ENCODE assay signal across 8 cellular contexts in genomic region chr2:199460101-199460671, GRCh38. TPM values are rescaled to one million over a fixed set of nuclear protein-coding genes. Genes with fewer than 3 reads are reported as not detected.
DNase-seq lines count a peak whose midpoint lies in the region; ATAC-seq and TF ChIP-seq lines count a peak whose summit lies in the region.

No MANE protein-coding gene starts in this region.

- peaks cover 80% of the 10 kb centered on the region for H3K27me3 ChIP-seq in lower lobe of right lung (ENCODE audit: low read depth)

- no peaks in the 10 kb centered on the region for H3K36me3 ChIP-seq in lower lobe of right lung

- intact Hi-C loops in Calu3 (cut with micrococcal nuclease; ENCODE audit: unreplicated experiment) (no loop called here), lower lobe of right lung (cut with DNase I) (no loop called here)

- peaks cover 67% of the 10 kb centered on the region for H3K36me3 Mint-ChIP-seq in Calu3 (ENCODE audit: insufficient read depth, unreplicated experiment)

- in situ Hi-C loops in astrocyte of the cerebellum (cut with HindIII; ENCODE audit: low sequenced_read_pairs) = no loop called here

- H3K4me3 Mint-ChIP-seq in Calu3 (ENCODE audit: low read depth, unreplicated experiment) = peak overlapping the region; percentile 91

- CTCF ChIA-PET in Calu3 (lab: Charles Lee) = interaction anchor here (1.5 kb wide), 1 partner anchor 11 kb away, joined by 4 read pairs; no protein-coding TSS in a partner anchor

- H3K27ac ChIP-seq in lower lobe of right lung = no peak overlapping the region

- TSS peak; percentile 77 for BruUV-seq in Calu3 (replicated peaks; lab: Mats Ljungman, UMichigan)

- H3K27me3 Mint-ChIP-seq in Calu3 (ENCODE audit: unreplicated experiment) = peaks cover 8% of the 10 kb centered on the region

- DNase-seq in Calu3 (no peak), LNCaP clone FGC (ENCODE audit: low read depth) (no peak), astrocyte of the cerebellum (ENCODE audit: low read depth) (no peak), lower lobe of right lung (no peak), NCI-H146 (lab: John Stamatoyannopoulos, UW) (no peak), amniotic stem cell (lab: John Stamatoyannopoulos, UW) (no peak), NCI-H2196 treated with DMSO at 0.1 percent for 48 hours (lab: John Stamatoyannopoulos, UW; ENCODE audit: unreplicated experiment) (no peak)

- H3K4me3 ChIP-seq in LNCaP clone FGC (ENCODE audit: low read depth, low read length) (peak overlapping the region; percentile 77), astrocyte of the cerebellum (ENCODE audit: low read depth, low read length) (peak overlapping the region; percentile 91), lower lobe of right lung (peak overlapping the region; percentile 96)

- no peaks in the 10 kb centered on the region for H3K9me3 ChIP-seq in lower lobe of right lung

- no peaks in the 10 kb centered on the region for H3K4me1 Mint-ChIP-seq in Calu3 (ENCODE audit: low read depth, unreplicated experiment)

- TF ChIP-seq CTCF in Calu3 (IDR thresholded peaks at IDR 0.05; ENCODE audit: unreplicated experiment) (no peak), LNCaP clone FGC (IDR thresholded peaks at IDR 0.05; ENCODE audit: control insufficient read depth, extremely low read depth, insufficient read depth) (no peak), astrocyte of the cerebellum (IDR thresholded peaks at IDR 0.05; ENCODE audit: low read depth, low read length, missing control alignments) (no peak), lower lobe of right lung (IDR thresholded peaks at IDR 0.05) (no peak)

- no peak for ATAC-seq in lower lobe of right lung
- ATAC-seq in GM18858 (IDR thresholded peaks at IDR 0.05; ENCODE audit: unreplicated experiment) = no peak

- no peaks in the 10 kb centered on the region for H3K9me3 Mint-ChIP-seq in Calu3 (ENCODE audit: low read depth, unreplicated experiment)

- H3K4me1 ChIP-seq in lower lobe of right lung = peaks cover 64% of the 10 kb centered on the region

- peak overlapping the region; percentile 89 for H3K27ac Mint-ChIP-seq in Calu3 (ENCODE audit: unreplicated experiment)

RNA-seq across cellular contexts. Expression of gene SATB2, which starts 2.4 kb away (rescaled TPM):
- 8.4 and 11.2 TPM in 2 replicates for total RNA-seq in Calu3 (2022)
- total RNA-seq in lower lobe of right lung = 5.0 TPM
